In the genomic region with DNA sequence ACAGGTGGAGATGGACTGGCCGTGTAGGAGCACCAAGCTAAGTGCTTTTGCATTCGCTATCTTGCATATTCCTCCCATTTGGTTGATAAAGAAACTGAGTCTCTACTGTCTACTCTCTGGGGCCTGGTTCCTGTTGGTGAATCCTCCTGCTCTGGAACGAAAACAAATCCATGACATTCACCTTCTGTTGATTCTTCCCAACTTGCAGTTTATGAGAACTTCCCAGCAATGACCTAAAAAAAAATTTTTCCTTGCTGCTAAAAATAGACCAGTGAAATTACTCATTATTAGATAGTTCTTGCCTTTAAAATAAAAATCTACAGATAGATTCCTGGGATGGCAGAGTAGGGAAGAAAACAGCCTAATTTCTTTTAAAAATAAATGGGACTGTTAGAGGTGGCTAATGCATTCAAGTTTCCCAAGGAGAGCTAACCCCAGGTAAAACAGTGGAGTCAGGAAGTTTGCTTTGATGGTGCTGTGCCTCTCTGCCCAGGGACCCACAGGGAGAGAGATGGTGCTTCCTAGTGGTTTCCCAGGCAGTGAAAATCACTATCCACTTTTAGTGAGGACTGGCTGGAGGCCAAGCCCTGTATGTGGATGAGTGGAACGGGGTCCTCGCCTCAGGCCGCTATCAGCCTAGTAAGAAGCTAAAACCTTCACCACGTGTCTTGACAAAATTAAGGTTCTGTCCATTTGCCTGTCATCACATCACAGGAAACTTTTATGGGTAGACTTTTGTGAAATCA, we compare ENCODE assay signal across 21 cellular contexts.
A peak's percentile ranks its signal among the peaks of the same experiment; 100 is the strongest.
DNase-seq lines count a peak whose midpoint lies in the region; ATAC-seq, FAIRE-seq and TF ChIP-seq lines count a peak whose summit lies in the region.
"Had no signal": no experiment of that assay in that cellular context is flagged by ENCODE, and none has a peak within 500 bp of the region (broad histone marks: within the 10 kb centered on the region; RNA-seq: fewer than 3 reads in every experiment).

No MANE protein-coding gene starts in this region.

- peak overlapping the region; percentile 13; the same call in 1 of the 2 replicates for H2AFZ ChIP-seq in GM23248

- peak overlapping the region in 1 of 2 experiments; percentile 64; a peak in 4 of 6 replicates for H3K27ac ChIP-seq in A549
- H3K27ac ChIP-seq in GM23248: peak overlapping the region; percentile 77
- H3K27ac ChIP-seq in CD8-positive, alpha-beta T cell (ENCODE audit: low read depth, low read length): no peak overlapping the region
- H3K27ac ChIP-seq: SJSA1 had no signal

- H3K4me2 ChIP-seq in A549 (peak overlapping the region; percentile 32; the same call in 2 of the 3 replicates), GM23248 (ENCODE audit: unreplicated experiment) (peak overlapping the region; percentile 16)

- TF ChIP-seq RAD21 in A549 (conservative IDR thresholded peaks at IDR 0.05 in 1 of 2, IDR thresholded peaks at IDR 0.05 in 1 of 2): no peak

- in situ Hi-C loops in GM23248 (cut with MboI): no loop called here

- POLR2A ChIA-PET in A549 (lab: Yijun Ruan, JAX): interaction anchor here (0.6 kb wide), 1 partner anchor 55 kb away, joined by 3 read pairs; no protein-coding TSS in a partner anchor
- POLR2A ChIA-PET in CD8-positive, alpha-beta T cell (lab: Charles Lee): no interaction called here

- H3F3A ChIP-seq in GM23248 (ENCODE audit: insufficient read depth): peaks cover 24% of the 10 kb centered on the region

- no peak overlapping the region for H3K4me3 Mint-ChIP-seq in CD8-positive, alpha-beta T cell
- H3K4me3 Mint-ChIP-seq: B cell; CD4-positive, alpha-beta memory T cell; IgD-negative memory B cell had no signal

- H3K9me3 ChIP-seq in A549 (no peaks in the 10 kb centered on the region), GM23248 (ENCODE audit: low read depth) (no peaks in the 10 kb centered on the region)
- no peaks in the 10 kb centered on the region for H3K9me3 ChIP-seq in CD8-positive, alpha-beta T cell (ENCODE audit: low read length)
- H3K9me3 ChIP-seq: SJSA1 had no signal

- TF ChIP-seq CTCF in A549 (IDR thresholded peaks at IDR 0.05): no peak
- TF ChIP-seq CTCF in CD8-positive, alpha-beta T cell (IDR thresholded peaks at IDR 0.05): no peak

- H4K20me1 ChIP-seq in GM23248 (ENCODE audit: insufficient read depth): no peaks in the 10 kb centered on the region

- CTCF ChIA-PET in A549 (lab: Yijun Ruan, JAX): interaction anchor here (1.1 to 1.6 kb wide), 3 partner anchors 11 to 27 kb away, joined by 3 to 5 read pairs (median 3); no protein-coding TSS in a partner anchor
- CTCF ChIA-PET in CD8-positive, alpha-beta T cell (lab: Charles Lee): no interaction called here

- no peaks in the 10 kb centered on the region for H3K9me3 Mint-ChIP-seq in CD8-positive, alpha-beta T cell
- H3K9me3 Mint-ChIP-seq: CD4-positive, alpha-beta memory T cell; IgD-negative memory B cell had no signal

- no peaks in the 10 kb centered on the region for H3K9me2 ChIP-seq in GM23248 (ENCODE audit: insufficient read depth)

- no peaks in the 10 kb centered on the region for H3K27me3 ChIP-seq in GM23248 (replicated peaks; ENCODE audit: insufficient read depth)
- H3K27me3 ChIP-seq in CD8-positive, alpha-beta T cell (ENCODE audit: insufficient read depth, low read length): no peaks in the 10 kb centered on the region
- H3K27me3 ChIP-seq: SJSA1 had no signal

- FAIRE-seq in A549 (lab: Jason Lieb, UNC): no peak
- FAIRE-seq: GM12891, GM18507, H1 had no signal

- no peaks in the 10 kb centered on the region for H3K27me3 Mint-ChIP-seq in CD8-positive, alpha-beta T cell (ENCODE audit: low read depth)
- H3K27me3 Mint-ChIP-seq: B cell; CD4-positive, alpha-beta memory T cell; IgD-negative memory B cell had no signal

- no peaks in the 10 kb centered on the region for H3K4me1 Mint-ChIP-seq in CD8-positive, alpha-beta T cell (ENCODE audit: low read depth)
- H3K4me1 Mint-ChIP-seq: B cell; CD4-positive, alpha-beta memory T cell; IgD-negative memory B cell had no signal

- peaks cover 26% of the 10 kb centered on the region for H3K4me1 ChIP-seq in A549
- peaks cover 33% of the 10 kb centered on the region for H3K4me1 ChIP-seq in GM23248 (ENCODE audit: insufficient read depth)
- H3K4me1 ChIP-seq in CD8-positive, alpha-beta T cell (ENCODE audit: insufficient read depth, low read length): no peaks in the 10 kb centered on the region

- no peaks in the 10 kb centered on the region for H3K36me3 Mint-ChIP-seq in CD8-positive, alpha-beta T cell
- H3K36me3 Mint-ChIP-seq: CD4-positive, alpha-beta memory T cell; IgD-negative memory B cell had no signal

- H3K4me3 ChIP-seq in A549 (no peak overlapping the region), GM23248 (no peak overlapping the region)
- H3K4me3 ChIP-seq in CD8-positive, alpha-beta T cell (ENCODE audit: low read depth, low read length): no peak overlapping the region
- H3K4me3 ChIP-seq: SJSA1 had no signal

- intact Hi-C loops in CD8-positive, alpha-beta T cell (cut with DNase I, micrococcal nuclease): no loop called here

- no peak for TF ChIP-seq EP300 in A549 (IDR thresholded peaks at IDR 0.05)

- 90% methylated on average over 7 of the region's 7 CpGs for WGBS in A549 (ENCODE audit: missing lambda C conversion rate)
- 88 to 94% methylated on average over 7 of the region's 7 CpGs for WGBS in GM23248 (ENCODE audit: low coverage in 1 of 2, low lambda C conversion rate in 2 of 2, missing lambda C conversion rate in 2 of 2), 2 experiments

- DNase-seq in A549 (ENCODE audit: low read depth in 1 of 2, low spot score in 1 of 2): no peak
- DNase-seq in GM23248: peak; percentile 44
- peak; percentile 27 for DNase-seq in SHP77 treated with DMSO at 0.1 percent for 48 hours (lab: John Stamatoyannopoulos, UW)
- DNase-seq in glomerular visceral epithelial cell (ENCODE audit: extremely low spot score): peak; percentile 20
- DNase-seq in H4 (ENCODE audit: low spot score): no peak
- no peak for DNase-seq in stimulated activated naive CD4-positive, alpha-beta T cell treated with Interleukin-2 at 50 U/mL for 16 hours (lab: John Stamatoyannopoulos, UW)
- no peak for DNase-seq in activated naive CD4-positive, alpha-beta T cell treated with anti-CD3 and anti-CD28 coated beads, Interleukin-2, amount 50 U/mL, for 16 hours
- no peak for DNase-seq in CD8-positive, alpha-beta T cell
- DNase-seq: CD4-positive, alpha-beta memory T cell; DMS79 treated with DMSO at 0.1 percent for 48 hours; GF-D8; NCI-H1105 treated with DMSO at 0.1 percent for 48 hours; NCI-H187; NCI-H446; NK-92 treated with Interleukin-12 subunit alpha and Interleukin-12 subunit beta, amount 100 ng/mL, for 24 hours had no signal

- no peak for ATAC-seq in A549
- ATAC-seq in CD8-positive, alpha-beta T cell: no peak

- H3K36me3 ChIP-seq in GM23248 (ENCODE audit: low read depth): no peaks in the 10 kb centered on the region
- no peaks in the 10 kb centered on the region for H3K36me3 ChIP-seq in CD8-positive, alpha-beta T cell (ENCODE audit: insufficient read depth, low read length)
- H3K36me3 ChIP-seq: SJSA1 had no signal

- no peaks in the 10 kb centered on the region for H3K79me2 ChIP-seq in GM23248 (ENCODE audit: insufficient read depth)

- H3K9ac ChIP-seq in GM23248: no peak overlapping the region

- TF ChIP-seq POLR2A in A549 (IDR thresholded peaks at IDR 0.05; ENCODE audit: low read length): no peak

- H3K27ac Mint-ChIP-seq in CD8-positive, alpha-beta T cell: no peak overlapping the region
- H3K27ac Mint-ChIP-seq: B cell, IgD-negative memory B cell had no signal

TF ChIP-seq in A549, 52 proteins besides CTCF, POLR2A, EP300 and RAD21 (continues in another document):
- TF ChIP-seq, protein P1, sequence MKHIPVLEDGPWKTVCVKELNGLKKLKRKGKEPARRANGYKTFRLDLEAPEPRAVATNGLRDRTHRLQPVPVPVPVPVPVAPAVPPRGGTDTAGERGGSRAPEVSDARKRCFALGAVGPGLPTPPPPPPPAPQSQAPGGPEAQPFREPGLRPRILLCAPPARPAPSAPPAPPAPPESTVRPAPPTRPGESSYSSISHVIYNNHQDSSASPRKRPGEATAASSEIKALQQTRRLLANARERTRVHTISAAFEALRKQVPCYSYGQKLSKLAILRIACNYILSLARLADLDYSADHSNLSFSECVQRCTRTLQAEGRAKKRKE (CRISPR knock-in tag; IDR thresholded peaks at IDR 0.05; ENCODE audit: low read depth): no peak
- TF ChIP-seq CEBPB (IDR thresholded peaks at IDR 0.05) (no peak), FOXS1 (CRISPR knock-in tag; IDR thresholded peaks at IDR 0.05) (no peak), CBX2 (IDR thresholded peaks at IDR 0.05; ENCODE audit: borderline replicate concordance, low read depth) (no peak), MYC (IDR thresholded peaks at IDR 0.05; ENCODE audit: borderline replicate concordance, low read length) (no peak), ELK1 (IDR thresholded peaks at IDR 0.05; ENCODE audit: low read depth, low read length) (no peak), RNF2 (IDR thresholded peaks at IDR 0.05; ENCODE audit: borderline replicate concordance, low read depth) (no peak), GATA3 (IDR thresholded peaks at IDR 0.05; ENCODE audit: borderline replicate concordance) (no peak), FOSL2 (IDR thresholded peaks at IDR 0.05) (no peak), FOSL2 (CRISPR knock-in tag; IDR thresholded peaks at IDR 0.05) (no peak), CHD2 (IDR thresholded peaks at IDR 0.05; ENCODE audit: low read length, partially characterized antibody) (no peak), TP53 (CRISPR knock-in tag; IDR thresholded peaks at IDR 0.05) (no peak), ZNF302 (CRISPR knock-in tag; IDR thresholded peaks at IDR 0.05) (no peak), MAZ (IDR thresholded peaks at IDR 0.05; ENCODE audit: borderline replicate concordance, low read depth, low read length) (no peak), FOSB (CRISPR knock-in tag; IDR thresholded peaks at IDR 0.05) (no peak)

Comparison
In these comparisons a context has a peak if more than half of its experiments do, and no peak if none do; other contexts are left out.
1. DNase-seq: peak in GM23248 (single experiment), SHP77 treated with DMSO at 0.1 percent for 48 hours (single experiment) and glomerular visceral epithelial cell (single experiment); none in A549 (0 of 2), H4 (single experiment), stimulated activated naive CD4-positive, alpha-beta T cell treated with Interleukin-2 at 50 U/mL for 16 hours (single experiment), activated naive CD4-positive, alpha-beta T cell treated with anti-CD3 and anti-CD28 coated beads, Interleukin-2, amount 50 U/mL, for 16 hours (single experiment) and CD8-positive, alpha-beta T cell (0 of 7).